7 cellular contexts compared by ENCODE assay signal in genomic region chr16:82788225-82788624, GRCh38.
"Had no signal": no experiment of that assay in that cellular context is flagged by ENCODE, and none has a peak within 500 bp of the region (broad histone marks: within the 10 kb centered on the region; RNA-seq: fewer than 3 reads in every experiment).

No MANE protein-coding gene starts in this region.

- H3K9me3 Mint-ChIP-seq: IgD-negative memory B cell had no signal

- H3K4me3 ChIP-seq: K562 had no signal

- DNase-seq: IMR-90, KBM-7, KG1 had no signal

- H3K36me3 Mint-ChIP-seq: IgD-negative memory B cell had no signal

- H3K27ac ChIP-seq: HL-60 had no signal

- ATAC-seq: K562 had no signal

- H3K4me3 Mint-ChIP-seq: IgD-negative memory B cell had no signal

- FAIRE-seq: HTR-8/SVneo, K562 had no signal
